5 cellular contexts compared by ENCODE assay signal in the genomic region with DNA sequence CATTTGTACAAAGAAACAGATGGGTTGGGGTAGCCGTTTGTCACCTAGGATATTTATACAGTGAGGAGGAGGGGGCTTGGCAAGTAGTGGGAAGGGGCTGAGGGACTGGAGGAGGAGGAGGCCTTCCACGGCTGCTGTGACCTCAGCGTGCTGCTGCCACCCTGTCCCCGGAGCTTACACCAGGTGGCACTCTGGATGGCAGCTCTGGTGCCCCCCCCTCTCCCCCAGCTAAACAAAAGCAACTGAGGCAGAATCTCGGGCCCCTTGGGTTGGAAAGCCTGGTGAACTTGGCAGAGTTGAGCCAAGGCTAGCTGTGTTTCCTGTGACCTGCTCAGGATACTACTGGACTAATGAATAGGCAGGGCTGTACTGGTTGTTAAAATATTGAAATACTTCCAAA.
"Had no signal": no experiment of that assay in that cellular context is flagged by ENCODE, and none has a peak within 500 bp of the region (broad histone marks: within the 10 kb centered on the region; RNA-seq: fewer than 3 reads in every experiment).

No MANE protein-coding gene starts in this region.

- H2AFZ ChIP-seq: GM23338 had no signal

- DNase-seq: H9, HCEC 1CT, IMR-90 had no signal

- H3K4me2 ChIP-seq: GM23338 had no signal

- H3K27ac Mint-ChIP-seq: GM23338 had no signal

- H3K4me3 ChIP-seq: GM23338, K562 had no signal

- H3K4me3 Mint-ChIP-seq: GM23338, H9 had no signal

- H3K4me1 Mint-ChIP-seq: GM23338, H9 had no signal

- H3K9me3 Mint-ChIP-seq: GM23338, H9 had no signal
